8 cellular contexts compared by ENCODE assay signal in the genomic region with DNA sequence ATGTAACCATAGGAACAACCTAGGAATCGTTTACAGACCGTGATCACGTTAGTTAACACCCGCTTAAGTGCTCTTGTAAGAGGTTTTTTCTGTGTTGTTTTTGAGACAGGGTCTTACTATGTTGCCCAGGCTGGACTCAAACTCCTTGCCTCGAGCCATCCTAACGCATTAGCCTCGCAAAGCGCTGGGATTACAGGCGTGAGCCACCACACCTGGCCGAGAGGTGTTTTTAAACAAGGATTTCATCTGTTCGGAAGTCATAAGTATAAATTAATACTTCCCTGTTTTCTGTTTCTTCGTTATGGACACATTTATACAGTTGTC. TPM values are rescaled to one million over a fixed set of nuclear protein-coding genes. Genes with fewer than 3 reads are reported as not detected.
DNase-seq lines count a peak whose midpoint lies in the region; ATAC-seq and TF ChIP-seq lines count a peak whose summit lies in the region.
"Had no signal": no experiment of that assay in that cellular context is flagged by ENCODE, and none has a peak within 500 bp of the region (broad histone marks: within the 10 kb centered on the region; RNA-seq: fewer than 3 reads in every experiment).

No MANE protein-coding gene starts in this region.

- no peak for TF ChIP-seq CTCF in fibroblast of villous mesenchyme (IDR thresholded peaks at IDR 0.05; ENCODE audit: insufficient read depth, low read depth, low read length)

- in situ Hi-C loops in HAP-1 (cut with MboI; ENCODE audit: low sequenced_read_pairs): no loop called here

- H3K27ac ChIP-seq in SK-N-MC (no peak overlapping the region), skeletal muscle tissue (ENCODE audit: low read depth, low read length) (peak overlapping the region; percentile 75)

- H3K4me3 ChIP-seq in HAP-1: peak overlapping the region; percentile 83
- H3K4me3 ChIP-seq in SK-N-MC: peak overlapping the region; percentile 94
- peak overlapping the region; percentile 92 for H3K4me3 ChIP-seq in fibroblast of villous mesenchyme (ENCODE audit: low read depth, low read length)
- H3K4me3 ChIP-seq in skeletal muscle tissue (ENCODE audit: low read length in 3 of 3): peak overlapping the region; percentile 94 to 99 (median 99)

- no peak for ATAC-seq in GM18861 (IDR thresholded peaks at IDR 0.05; ENCODE audit: unreplicated experiment)

- H3K27me3 ChIP-seq in HAP-1 (ENCODE audit: low read depth): no peaks in the 10 kb centered on the region
- H3K27me3 ChIP-seq in skeletal muscle tissue (ENCODE audit: control insufficient read depth in 3 of 3, insufficient read depth in 3 of 3, low read length in 3 of 3): peaks cover 0 to 3% (median 0%) of the 10 kb centered on the region in 3 donors

- H3K9me3 ChIP-seq in HAP-1 (no peaks in the 10 kb centered on the region), SK-N-MC (ENCODE audit: low read depth, low read length) (no peaks in the 10 kb centered on the region), skeletal muscle tissue (ENCODE audit: control insufficient read depth in 3 of 3, low read length in 3 of 3) (no peaks in the 10 kb centered on the region)

- H3K4me1 ChIP-seq in HAP-1 (peaks cover 33% of the 10 kb centered on the region), skeletal muscle tissue (ENCODE audit: control insufficient read depth in 3 of 3, insufficient read depth in 3 of 3, low read length in 3 of 3) (peaks cover 6 to 13% (median 10%) of the 10 kb centered on the region in 3 donors)

- H3K36me3 ChIP-seq in HAP-1 (replicated peaks): peaks cover 29% of the 10 kb centered on the region
- peaks cover 34% of the 10 kb centered on the region for H3K36me3 ChIP-seq in SK-N-MC (ENCODE audit: insufficient read depth, low read length)
- H3K36me3 ChIP-seq in skeletal muscle tissue (ENCODE audit: control insufficient read depth in 3 of 3, insufficient read depth in 3 of 3, low read length in 3 of 3): peaks cover 6 to 20% (median 13%) of the 10 kb centered on the region in 3 donors

- H3K9ac ChIP-seq in SK-N-MC (ENCODE audit: insufficient read length) (peak overlapping the region; percentile 84), skeletal muscle tissue (ENCODE audit: low read depth in 1 of 3, low read length in 3 of 3) (peak overlapping the region; percentile 77 to 97 (median 79))

- DNase-seq in HAP-1 (ENCODE audit: low spot score in 2 of 2): no peak
- DNase-seq in SK-N-MC (ENCODE audit: low read depth, low spot score): no peak
- DNase-seq in fibroblast of villous mesenchyme (ENCODE audit: low read depth): no peak
- DNase-seq in SW 1271 (lab: John Stamatoyannopoulos, UW): no peak
- no peak for DNase-seq in NAMALWA (ENCODE audit: low spot score)
- DNase-seq: NCI-H2081 treated with DMSO at 0.1 percent for 48 hours had no signal

RNA-seq across cellular contexts. Expression of a gene that starts 0.7 kb away (rescaled TPM):
- total RNA-seq in fibroblast of villous mesenchyme (25.1 and 38.4 TPM in 2 replicates), skeletal muscle tissue (12.5 TPM)

RNA-seq across cellular contexts. Expression of a gene that starts 45.6 kb away (rescaled TPM):
- total RNA-seq in fibroblast of villous mesenchyme: under 0.01 and 0.43 TPM in 2 replicates
- not detected for total RNA-seq in skeletal muscle tissue
